Comparison of ENCODE assay signal across 26 cellular contexts in genomic region chr11:77698896-77699295, GRCh38.
"Had no signal": no experiment of that assay in that cellular context is flagged by ENCODE, and none has a peak within 500 bp of the region (broad histone marks: within the 10 kb centered on the region; RNA-seq: fewer than 3 reads in every experiment).

No MANE protein-coding gene starts in this region.

- H3K4me3 Mint-ChIP-seq: endodermal cell; naive thymus-derived CD8-positive, alpha-beta T cell; nephron progenitor cell had no signal

- DNase-seq: effector CD8-positive, alpha-beta T cell; endodermal cell; foreskin keratinocyte; glutamatergic neuron; heart right ventricle; hippocampal formation; left ventricle myocardium superior; lower lobe of right lung; naive thymus-derived CD8-positive, alpha-beta T cell; nephron progenitor cell; nucleus accumbens; posterior cingulate gyrus; psoas muscle; right cardiac atrium; stimulated activated CD4-positive, alpha-beta T cell treated with anti-CD3 and anti-CD28 coated beads, Interleukin-12 subunit alpha, Interleukin-12 subunit beta, amount 100 ng/mL, for 4 hours; stimulated activated CD4-positive, alpha-beta T cell treated with anti-CD3 and anti-CD28 coated beads, Interleukin-1b, Interleukin-23, amount 100 ng/mL, for 48 hours; stimulated activated CD4-positive, alpha-beta T cell treated with anti-CD3 and anti-CD28 coated beads, Interleukin-4, amount 100 ng/mL, for 1 hour; stimulated activated CD8-positive, alpha-beta memory T cell treated with anti-CD3 and anti-CD28 coated beads, Interleukin-4, amount 100 ng/mL, for 48 hours; stimulated activated naive CD4-positive, alpha-beta T cell; stomach; thyroid gland had no signal

- H3K4me2 ChIP-seq: smooth muscle cell had no signal

- H3K9me3 ChIP-seq: heart right ventricle, lower lobe of right lung, psoas muscle, stomach, thyroid gland, vagina had no signal

- H3K27me3 ChIP-seq: foreskin keratinocyte, heart right ventricle, stomach, thyroid gland, vagina had no signal

- H3K27ac Mint-ChIP-seq: endodermal cell; naive thymus-derived CD8-positive, alpha-beta T cell; nephron progenitor cell had no signal

- H3K4me1 ChIP-seq: foreskin keratinocyte, lower lobe of right lung, stomach, thyroid gland, vagina had no signal

- FAIRE-seq: keratinocyte had no signal

- H3K27me3 Mint-ChIP-seq: naive thymus-derived CD8-positive, alpha-beta T cell had no signal

- H3K4me3 ChIP-seq: heart right ventricle, lower lobe of right lung, psoas muscle, smooth muscle cell, stomach, thyroid gland, vagina had no signal

- ATAC-seq: esophagus mucosa; foreskin keratinocyte; heart right ventricle; left ventricle myocardium superior; lower lobe of right lung; naive thymus-derived CD8-positive, alpha-beta T cell; psoas muscle; right cardiac atrium had no signal

- H3K4me1 Mint-ChIP-seq: endodermal cell; naive thymus-derived CD8-positive, alpha-beta T cell; nephron progenitor cell had no signal

- H3K27ac ChIP-seq: epithelial cell of prostate, foreskin keratinocyte, heart right ventricle, lower lobe of right lung, psoas muscle, stomach, thyroid gland, vagina had no signal

- H3K9me3 Mint-ChIP-seq: endodermal cell; naive thymus-derived CD8-positive, alpha-beta T cell; nephron progenitor cell had no signal
